Comparison of ENCODE assay signal across 14 cellular contexts in the genomic region with DNA sequence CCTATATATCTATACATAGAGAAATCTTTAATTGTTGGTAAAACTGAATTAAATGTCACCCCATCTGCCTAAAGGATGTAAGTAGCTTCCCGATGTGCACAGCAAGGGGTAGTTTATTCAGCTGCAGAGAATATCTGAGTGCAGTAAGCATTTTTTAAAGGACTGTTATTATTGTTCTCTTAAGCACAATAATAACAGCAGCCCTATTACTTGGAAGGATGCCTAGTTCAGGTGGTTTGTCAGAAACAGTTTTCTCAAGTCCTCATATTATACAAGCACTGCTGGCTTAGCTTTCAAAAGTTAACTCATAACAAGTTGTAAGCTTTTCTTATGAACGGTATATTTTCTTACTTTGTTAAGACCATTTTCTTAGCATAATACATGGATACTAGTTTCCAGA.
DNase-seq lines count a peak whose midpoint lies in the region.
"Had no signal": no experiment of that assay in that cellular context is flagged by ENCODE, and none has a peak within 500 bp of the region (broad histone marks: within the 10 kb centered on the region; RNA-seq: fewer than 3 reads in every experiment).

No MANE protein-coding gene starts in this region.

- DNase-seq in DMS79 (lab: John Stamatoyannopoulos, UW) (peak; percentile 31), NCI-H1092 treated with DMSO at 0.1 percent for 48 hours (lab: John Stamatoyannopoulos, UW) (peak; percentile 51), NCI-H345 (lab: John Stamatoyannopoulos, UW) (peak; percentile 79), brain pericyte (ENCODE audit: low read depth, low spot score) (peak; percentile 85), NCI-H1694 (lab: John Stamatoyannopoulos, UW) (no peak), UCSD-AML1 (lab: John Stamatoyannopoulos, UW; ENCODE audit: unreplicated experiment) (no peak), T-helper 9 cell (no peak)
- DNase-seq: CD8-positive, alpha-beta memory T cell; GF-D8; Kasumi-1; NCI-H2171 treated with DMSO at 0.1 percent for 48 hours; NCI-H524; RPMI8226; SIG-M5 had no signal

Comparison
In these comparisons a context has a peak if more than half of its experiments do, and no peak if none do; other contexts are left out.
1. DNase-seq: peak in DMS79 (single experiment), NCI-H1092 treated with DMSO at 0.1 percent for 48 hours (single experiment), NCI-H345 (single experiment) and brain pericyte (single experiment); none in NCI-H1694 (single experiment), UCSD-AML1 (single experiment) and T-helper 9 cell (single experiment).